8 cellular contexts compared by ENCODE assay signal in genomic region chr5:80083115-80083890, GRCh38. TPM values are rescaled to one million over a fixed set of nuclear protein-coding genes. Genes with fewer than 3 reads are reported as not detected.
A peak's percentile ranks its signal among the peaks of the same experiment; 100 is the strongest.
DNase-seq lines count a peak whose midpoint lies in the region; ATAC-seq, FAIRE-seq and TF ChIP-seq lines count a peak whose summit lies in the region.

No MANE protein-coding gene starts in this region.

- ATAC-seq in GM21737 (IDR thresholded peaks at IDR 0.05; ENCODE audit: unreplicated experiment), result no peak

- H3K4me1 ChIP-seq in Loucy (ENCODE audit: insufficient read depth, low read length, poor library complexity, severe bottlenecking) (no peaks in the 10 kb centered on the region), right atrium auricular region (peaks cover 0 to 10% of the 10 kb centered on the region in 2 donors)

- H3K79me2 ChIP-seq in Loucy (ENCODE audit: insufficient read depth, low read length), result no peaks in the 10 kb centered on the region

- H3K27me3 ChIP-seq in Loucy (ENCODE audit: insufficient read depth, low read length, poor library complexity, severe bottlenecking), result no peaks in the 10 kb centered on the region
- H3K27me3 ChIP-seq in right atrium auricular region, result no peaks in the 10 kb centered on the region

- no peaks in the 10 kb centered on the region for H3K9me2 ChIP-seq in Loucy (replicated peaks; ENCODE audit: low read depth, low read length)

- H3K9ac ChIP-seq in Loucy (ENCODE audit: low read depth, low read length, poor library complexity, severe bottlenecking), result no peak overlapping the region

- TF ChIP-seq CTCF in GM12872 (IDR thresholded peaks at IDR 0.05; ENCODE audit: insufficient read depth, low read depth, low read length), result peak; percentile 46; the same call in 2 of the 3 replicates
- peak; percentile 89 for TF ChIP-seq CTCF in Loucy (conservative IDR thresholded peaks at IDR 0.05; ENCODE audit: low read length)
- TF ChIP-seq CTCF in astrocyte of the spinal cord (IDR thresholded peaks at IDR 0.05; ENCODE audit: low read depth, low read length), result peak; percentile 55
- TF ChIP-seq CTCF in right atrium auricular region (IDR thresholded peaks at IDR 0.05), result peak; percentile 75 to 76
- peak; percentile 60 for TF ChIP-seq CTCF in retinal pigment epithelial cell (conservative IDR thresholded peaks at IDR 0.05; ENCODE audit: low read depth, low read length)

- DNase-seq in SHP77 (lab: John Stamatoyannopoulos, UW), result peak; percentile 58 to 76
- DNase-seq in astrocyte of the spinal cord (ENCODE audit: low read depth, low spot score), result peak; percentile 67
- peak; percentile 61 for DNase-seq in right atrium auricular region (ENCODE audit: low spot score)
- DNase-seq in retinal pigment epithelial cell (ENCODE audit: low read depth), result peak; percentile 16

- peak overlapping the region; percentile 69 to 73 for H3K27ac ChIP-seq in right atrium auricular region

- H3K4me2 ChIP-seq in Loucy (ENCODE audit: low read depth, low read length, poor library complexity, severe bottlenecking), result no peak overlapping the region

- in situ Hi-C loops in astrocyte of the spinal cord (cut with HindIII; ENCODE audit: low sequenced_read_pairs), result no loop called here

- no peaks in the 10 kb centered on the region for H3F3A ChIP-seq in Loucy (ENCODE audit: low read depth)

- H3K4me3 ChIP-seq in Loucy (ENCODE audit: low read length, poor library complexity, severe bottlenecking), result no peak overlapping the region
- H3K4me3 ChIP-seq in astrocyte of the spinal cord (ENCODE audit: low read depth, low read length), result no peak overlapping the region
- peak overlapping the region; percentile 14 to 40 for H3K4me3 ChIP-seq in right atrium auricular region
- H3K4me3 ChIP-seq in retinal pigment epithelial cell (ENCODE audit: low read length), result no peak overlapping the region

- FAIRE-seq in A204.1 (lab: Jason Lieb, UNC), result peak; percentile 96

- no peaks in the 10 kb centered on the region for H3K9me3 ChIP-seq in Loucy (ENCODE audit: insufficient read depth, low read depth, low read length)
- H3K9me3 ChIP-seq in right atrium auricular region, result no peaks in the 10 kb centered on the region

- H2AFZ ChIP-seq in Loucy (ENCODE audit: low read length), result no peak overlapping the region

- H4K20me1 ChIP-seq in Loucy (ENCODE audit: insufficient read depth, low read length, poor library complexity, severe bottlenecking), result no peaks in the 10 kb centered on the region

- H3K36me3 ChIP-seq in Loucy (ENCODE audit: insufficient read depth, low read length), result no peaks in the 10 kb centered on the region
- no peaks in the 10 kb centered on the region for H3K36me3 ChIP-seq in right atrium auricular region

RNA-seq across cellular contexts. Expression of gene THBS4, which starts 48.2 kb away (rescaled TPM):
- total RNA-seq in right atrium auricular region, result 10 to 100 TPM in 1 of 2 donors, 1 to 10 TPM in 1; 8.5 to 91.5 TPM

Comparison
In these comparisons a context has a peak if more than half of its experiments do, and no peak if none do; other contexts are left out.
1. H3K4me3 ChIP-seq: peak in right atrium auricular region (2 of 2); none in Loucy (single experiment), astrocyte of the spinal cord (single experiment) and retinal pigment epithelial cell (single experiment).
2. DNase-seq: peak in every context shown above with its lines; median percentile 67 in SHP77; 67 in astrocyte of the spinal cord; 61 in right atrium auricular region; 16 in retinal pigment epithelial cell.
3. Peak in every context shown above with its lines, with median percentiles within 50 percentile points of each other: CTCF ChIP-seq.